Comparison of ENCODE assay signal across 8 cellular contexts in the genomic region with DNA sequence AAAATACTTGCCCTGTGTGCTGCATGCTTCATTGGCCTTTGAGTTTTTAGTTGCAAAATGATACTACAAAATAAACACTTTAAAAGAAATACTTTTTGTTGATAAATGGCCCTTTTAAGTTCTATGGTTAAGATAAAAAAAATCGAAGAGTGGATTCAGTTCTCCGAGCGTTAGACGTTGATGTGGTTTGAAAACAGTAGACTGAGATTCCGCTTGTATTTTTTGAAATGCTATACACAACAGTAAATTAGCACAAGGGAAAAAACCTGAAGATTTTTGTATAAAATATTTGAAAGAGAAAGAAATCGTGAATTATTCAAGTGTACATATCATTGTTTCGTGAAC. TPM values are rescaled to one million over a fixed set of nuclear protein-coding genes. Genes with fewer than 3 reads are reported as not detected.
DNase-seq lines count a peak whose midpoint lies in the region; ATAC-seq, FAIRE-seq and TF ChIP-seq lines count a peak whose summit lies in the region.

No MANE protein-coding gene starts in this region.

- H3K4me2 ChIP-seq in GM12878 (ENCODE audit: control insufficient read depth, insufficient read depth) = peak overlapping the region; percentile 85
- peak overlapping the region; percentile 58 for H3K4me2 ChIP-seq in mesenchymal stem cell (ENCODE audit: low read length, poor library complexity, severe bottlenecking)

- no peak for TF ChIP-seq EP300 in GM12878 (IDR thresholded peaks at IDR 0.05; ENCODE audit: borderline replicate concordance in 1 of 2, control insufficient read depth in 1 of 2, low read depth in 2 of 2, low read length in 2 of 2)
- no peak for TF ChIP-seq EP300 in upper lobe of left lung (IDR thresholded peaks at IDR 0.05)

- H3K4me3 ChIP-seq in GM12878 (peak overlapping the region; percentile 99), mesenchymal stem cell (ENCODE audit: insufficient read depth in 1 of 2, low read depth in 1 of 2, low read length in 2 of 2) (peak overlapping the region in 1 of 2 experiments; percentile 87), upper lobe of left lung (peak overlapping the region; percentile 87 to 96 (median 93))

- no peak overlapping the region for H2BK120ac ChIP-seq in mesenchymal stem cell (ENCODE audit: low read depth, low read length)

- no peak for DNase-seq in activated naive CD4-positive, alpha-beta T cell (lab: John Stamatoyannopoulos, UW)
- no peak for DNase-seq in GM12878 (ENCODE audit: low read depth, low spot score)
- DNase-seq in mesenchymal stem cell = no peak
- no peak for DNase-seq in upper lobe of left lung
- no peak for DNase-seq in GF-D8 (lab: John Stamatoyannopoulos, UW)
- no peak for DNase-seq in GM12892 (ENCODE audit: insufficient read length)

- in situ Hi-C loops in GM12878 (cut with MboI) = no loop called here

- RAD21 ChIA-PET in GM12878 (lab: Charles Lee; ENCODE audit: unreplicated experiment) = interaction anchor here (0.8 to 7.3 kb wide), 10 partner anchors 26 to 164 kb away, joined by 3 to 49 read pairs (median 5); no protein-coding TSS in a partner anchor

- CTCF ChIA-PET in GM12878 (lab: Yijun Ruan, JAX) = interaction anchor here (0.6 to 6.0 kb wide), 7 partner anchors 11 to 165 kb away, joined by 3 to 24 read pairs (median 3); no protein-coding TSS in a partner anchor

- H3K36me3 ChIP-seq in GM12878 (ENCODE audit: control insufficient read depth in 2 of 2, insufficient read depth in 2 of 2, low read length in 1 of 2) (no peaks in the 10 kb centered on the region), mesenchymal stem cell (ENCODE audit: control insufficient read depth in 1 of 2, insufficient read depth in 2 of 2, low read depth in 1 of 2, low read length in 2 of 2) (peaks cover 0 to 2% of the 10 kb centered on the region in 2 experiments), upper lobe of left lung (no peaks in the 10 kb centered on the region)

- peaks cover 65% of the 10 kb centered on the region for H3K79me2 ChIP-seq in GM12878 (ENCODE audit: control insufficient read depth, insufficient read depth, low read length)

- no peak overlapping the region; the same call in 1 of the 2 replicates for H3K27ac ChIP-seq in GM12878 (ENCODE audit: control insufficient read depth, insufficient read depth)
- no peak overlapping the region for H3K27ac ChIP-seq in mesenchymal stem cell (ENCODE audit: low read length, poor library complexity, severe bottlenecking)
- peak overlapping the region in 2 of 4 donors; percentile 98 for H3K27ac ChIP-seq in upper lobe of left lung

- no peak overlapping the region for H4K8ac ChIP-seq in mesenchymal stem cell (ENCODE audit: low read length)

- intact Hi-C loops in GM12878 (cut with micrococcal nuclease; ENCODE audit: unreplicated experiment) = loop anchor here (2.0 to 5.0 kb wide), 4 partner anchors 40 to 135 kb away; no protein-coding TSS in a partner anchor

- no peak overlapping the region for H2AFZ ChIP-seq in GM12878 (ENCODE audit: control insufficient read depth, low read depth, low read length)
- no peak overlapping the region for H2AFZ ChIP-seq in mesenchymal stem cell (ENCODE audit: low read depth, low read length)

- H3K9me3 Mint-ChIP-seq in activated naive CD4-positive, alpha-beta T cell treated with anti-CD3 and anti-CD28 coated beads, Interleukin-2, amount 50 U/mL, for 24 hours = no peaks in the 10 kb centered on the region

- no peak overlapping the region for H4K91ac ChIP-seq in mesenchymal stem cell (ENCODE audit: low read length)

- no peak for TF ChIP-seq CTCF in GM12878 (IDR thresholded peaks at IDR 0.05 in 2 of 3, conservative IDR thresholded peaks at IDR 0.05 in 1 of 3; ENCODE audit: control insufficient read depth in 2 of 3, extremely low read depth in 1 of 3, insufficient read depth in 1 of 3, low read depth in 3 of 3, low read length in 3 of 3)
- no peak for TF ChIP-seq CTCF in upper lobe of left lung (IDR thresholded peaks at IDR 0.05)

- peak overlapping the region; percentile 87 for H3K27ac Mint-ChIP-seq in activated naive CD4-positive, alpha-beta T cell treated with anti-CD3 and anti-CD28 coated beads, Interleukin-2, amount 50 U/mL, for 24 hours

- ATAC-seq in GM12878 (no peak), upper lobe of left lung (ENCODE audit: low FRiP score in 2 of 2) (no peak), GM18520 (IDR thresholded peaks at IDR 0.05; ENCODE audit: unreplicated experiment) (no peak)

- 0% methylated on average over 7 of the region's 7 CpGs for WGBS in GM12878 (ENCODE audit: insufficient coverage, insufficient replicate concordance, low lambda C conversion rate, missing lambda C conversion rate)
- 60% methylated on average over 6 of the region's 7 CpGs for WGBS in mesenchymal stem cell
- 55 to 63% methylated on average over 7 of the region's 7 CpGs for WGBS in upper lobe of left lung, 2 donors

- H2BK12ac ChIP-seq in mesenchymal stem cell (ENCODE audit: low read length in 2 of 2) = no peak overlapping the region

- TF ChIP-seq RAD21 in GM12878 (IDR thresholded peaks at IDR 0.05; ENCODE audit: insufficient read depth, low read depth, low read length) = no peak

- H2BK15ac ChIP-seq in mesenchymal stem cell (ENCODE audit: low read depth, poor library complexity, severe bottlenecking) = no peak overlapping the region

- H3K4ac ChIP-seq in mesenchymal stem cell (ENCODE audit: low read depth in 1 of 2, low read length in 2 of 2) = no peak overlapping the region

- H3K4me1 ChIP-seq in GM12878 (ENCODE audit: control insufficient read depth, insufficient read depth, low read length) = peaks cover 20% of the 10 kb centered on the region
- H3K4me1 ChIP-seq in mesenchymal stem cell (ENCODE audit: control insufficient read depth, insufficient read depth, low read depth, low read length) = no peaks in the 10 kb centered on the region
- peaks cover 10 to 33% (median 18%) of the 10 kb centered on the region in 4 donors for H3K4me1 ChIP-seq in upper lobe of left lung

- peak overlapping the region; percentile 66 for H3K9ac ChIP-seq in GM12878 (ENCODE audit: control insufficient read depth, insufficient read depth, low read length)
- peak overlapping the region; percentile 91 for H3K9ac ChIP-seq in mesenchymal stem cell (ENCODE audit: low read length)

- SMC1A ChIA-PET in GM12878 (lab: Charles Lee; ENCODE audit: uncharacterized antibody, unreplicated experiment) = interaction anchor here (1.0 to 8.3 kb wide), 10 partner anchors 9 to 164 kb away, joined by 3 to 80 read pairs (median 10); no protein-coding TSS in a partner anchor

- POLR2A ChIA-PET in GM12878 (lab: Charles Lee) = interaction anchor here (0.9 to 1.4 kb wide), 6 partner anchors 26 to 148 kb away, joined by 3 to 4 read pairs (median 3); no protein-coding TSS in a partner anchor

- no peak for FAIRE-seq in GM12878 (lab: Jason Lieb, UNC)
- FAIRE-seq in GM12892 (lab: Jason Lieb, UNC) = no peak

- H3K4me3 Mint-ChIP-seq in activated naive CD4-positive, alpha-beta T cell treated with anti-CD3 and anti-CD28 coated beads, Interleukin-2, amount 50 U/mL, for 24 hours = peak overlapping the region; percentile 91

- H3K27me3 Mint-ChIP-seq in activated naive CD4-positive, alpha-beta T cell treated with anti-CD3 and anti-CD28 coated beads, Interleukin-2, amount 50 U/mL, for 24 hours = no peaks in the 10 kb centered on the region

- peaks cover 24% of the 10 kb centered on the region for H3K4me1 Mint-ChIP-seq in activated naive CD4-positive, alpha-beta T cell treated with anti-CD3 and anti-CD28 coated beads, Interleukin-2, amount 50 U/mL, for 24 hours

- no peak overlapping the region for H3K23ac ChIP-seq in mesenchymal stem cell (ENCODE audit: low read length in 2 of 2)

- no peaks in the 10 kb centered on the region for H3K9me3 ChIP-seq in GM12878 (replicated peaks; ENCODE audit: control insufficient read depth, insufficient read depth, low read length)
- H3K9me3 ChIP-seq in mesenchymal stem cell (ENCODE audit: control insufficient read depth, low read length) = no peaks in the 10 kb centered on the region
- no peaks in the 10 kb centered on the region for H3K9me3 ChIP-seq in upper lobe of left lung

- H3K18ac ChIP-seq in mesenchymal stem cell (ENCODE audit: low read depth in 1 of 2, low read length in 2 of 2) = no peak overlapping the region

- no peaks in the 10 kb centered on the region; the same call in 1 of the 2 replicates for H4K20me1 ChIP-seq in GM12878 (ENCODE audit: control insufficient read depth, insufficient read depth)

- no peaks in the 10 kb centered on the region for H3K36me3 Mint-ChIP-seq in activated naive CD4-positive, alpha-beta T cell treated with anti-CD3 and anti-CD28 coated beads, Interleukin-2, amount 50 U/mL, for 24 hours

- no peak overlapping the region for H3K14ac ChIP-seq in mesenchymal stem cell (ENCODE audit: low read length in 2 of 2)

- peaks cover 2% of the 10 kb centered on the region for H3K79me1 ChIP-seq in mesenchymal stem cell (replicated peaks; ENCODE audit: low read length, poor library complexity, severe bottlenecking)

- no peak overlapping the region for H2AK5ac ChIP-seq in mesenchymal stem cell (ENCODE audit: low read length, severe bottlenecking)

- no peak overlapping the region for H2BK5ac ChIP-seq in mesenchymal stem cell (ENCODE audit: low read depth, low read length, poor library complexity, severe bottlenecking)

- BruUV-seq in GM12878 (replicated peaks; lab: Mats Ljungman, UMichigan) = TSS peak; percentile 52

- TF ChIP-seq POLR2A in GM12878 (IDR thresholded peaks at IDR 0.05; ENCODE audit: low read depth, low read length) (no peak), upper lobe of left lung (IDR thresholded peaks at IDR 0.05) (no peak), GM12892 (IDR thresholded peaks at IDR 0.05; ENCODE audit: low read depth, low read length) (no peak)

- H3K27me3 ChIP-seq in GM12878 (replicated peaks in 1 of 2; ENCODE audit: control insufficient read depth in 2 of 2, insufficient read depth in 2 of 2, low read length in 1 of 2) (no peaks in the 10 kb centered on the region), mesenchymal stem cell (ENCODE audit: control insufficient read depth in 1 of 2, insufficient read depth in 1 of 2, low read length in 2 of 2) (no peaks in the 10 kb centered on the region), upper lobe of left lung (no peaks in the 10 kb centered on the region)

RNA-seq across cellular contexts. Expression of gene BMP2K, which starts 1.4 kb away (rescaled TPM):
- total RNA-seq in GM12878 (2013; cell fraction: nucleolus; rRNA removed) = 264 and 275 TPM in 2 replicates
- 36.3 and 41.1 TPM in 2 replicates for total RNA-seq in GM12878 (2014; rRNA removed)
- 36.0 and 36.2 TPM in 2 replicates for total RNA-seq in GM12878 (2014; rRNA removed; fragmentation: Illumina TruSeq; extraction: Trizol)
- total RNA-seq in GM12878 (2021) = 24.9 and 25.6 TPM in 2 replicates
- polyA plus RNA-seq in GM12878 (2011; ENCODE audit: low read depth) = 2.5 TPM
- 84.6 and 87.0 TPM in 2 replicates for polyA plus RNA-seq in GM12878 (2011; rRNA removed)
- 37.7 and 39.0 TPM in 2 replicates for polyA plus RNA-seq in GM12878 (2011; cell fraction: cytosol; rRNA removed)
- 123 and 134 TPM in 2 replicates for polyA plus RNA-seq in GM12878 (2011; cell fraction: nucleus; rRNA removed)
- 7.6 and 8.8 TPM in 2 replicates for polyA plus RNA-seq in GM12878 (2012)
- polyA plus RNA-seq in GM12878 (2014; fragmentation: Illumina TruSeq; extraction: Trizol) = 27.3 and 35.5 TPM in 2 replicates
- 1 to 10 TPM; 5.4 to 8.6 TPM for polyA plus RNA-seq in GM12878 (2014; fragmentation: Nextera tagmentation; extraction: Ambion mirVana)
- polyA plus RNA-seq in GM12878 (2014; rRNA removed) = 18.2 and 24.6 TPM in 2 replicates
- 10 to 100 TPM in 1 of 2 experiments, 1 to 10 TPM in 1; 3.3 to 11.3 TPM for polyA plus RNA-seq in GM12878 (2016; fragmentation: Nextera tagmentation; extraction: Ambion mirVana)
- 131 and 158 TPM in 2 replicates for polyA minus RNA-seq in GM12878 (2011; rRNA and poly(A)+ RNA removed)
- 27.3 and 36.6 TPM in 2 replicates for polyA minus RNA-seq in GM12878 (2011; cell fraction: cytosol; rRNA and poly(A)+ RNA removed)
- 180 and 273 TPM in 2 replicates for polyA minus RNA-seq in GM12878 (2011; cell fraction: nucleus; rRNA and poly(A)+ RNA removed)
- polyA plus RNA-seq in mesenchymal stem cell (2013, experiment 1 of 2) = 25.5 TPM
- polyA plus RNA-seq in mesenchymal stem cell (2013, experiment 2 of 2) = 24.1 TPM
- 10 to 100 TPM; 34.2 to 50.3 (median 42.1) TPM for total RNA-seq in upper lobe of left lung
- 12.2 TPM for polyA plus RNA-seq in GM12892 (2012; ENCODE audit: missing spikeins)
